ENCODE assay signal across 19 cellular contexts in genomic region chr1:198564157-198564556, GRCh38. TPM values are rescaled to one million over a fixed set of nuclear protein-coding genes. Genes with fewer than 3 reads are reported as not detected.
DNase-seq lines count a peak whose midpoint lies in the region; ATAC-seq, FAIRE-seq and TF ChIP-seq lines count a peak whose summit lies in the region.
"Had no signal": no experiment of that assay in that cellular context is flagged by ENCODE, and none has a peak within 500 bp of the region (broad histone marks: within the 10 kb centered on the region; RNA-seq: fewer than 3 reads in every experiment).

No MANE protein-coding gene starts in this region.

- DNase-seq in HepG2 (ENCODE audit: low spot score) (no peak), right lobe of liver (no peak), memory B cell (ENCODE audit: low spot score in 2 of 2) (no peak), NCI-H2107 (lab: John Stamatoyannopoulos, UW) (no peak), NCI-H524 (lab: John Stamatoyannopoulos, UW) (no peak), Kasumi-1 (lab: John Stamatoyannopoulos, UW) (no peak)
- no peak for DNase-seq in activated CD8-positive, alpha-beta T cell treated with anti-CD3 and anti-CD28 coated beads, Interleukin-2, amount 10 ng/mL, durations not matched to agents 7 days and 5 days
- DNase-seq: ACHN, GF-D8, KBM-7, NCI-H1105, NCI-H187, NCI-H446 treated with DMSO at 0.1 percent for 48 hours, NCI-H774 had no signal

- intact Hi-C loops in HepG2 (cut with micrococcal nuclease; ENCODE audit: unreplicated experiment), result no loop called here
- intact Hi-C loops in right lobe of liver (cut with DNase I), result no loop called here

- no peaks in the 10 kb centered on the region for H3K4me1 ChIP-seq in HepG2 (ENCODE audit: insufficient read depth, low read length)
- no peaks in the 10 kb centered on the region for H3K4me1 ChIP-seq in right lobe of liver

- no peaks in the 10 kb centered on the region for H3K27me3 Mint-ChIP-seq in activated CD8-positive, alpha-beta T cell treated with anti-CD3 and anti-CD28 coated beads, Interleukin-2, amount 10 ng/mL, durations not matched to agents 7 days and 5 days (ENCODE audit: low read depth)
- no peaks in the 10 kb centered on the region for H3K27me3 Mint-ChIP-seq in memory B cell

- CTCF ChIA-PET in HepG2 (lab: Yijun Ruan, JAX; ENCODE audit: low intra/inter-chr PET ratio, low total read pairs), result no interaction called here
- CTCF ChIA-PET in activated CD8-positive, alpha-beta T cell treated with anti-CD3 and anti-CD28 coated beads, Interleukin-2, amount 10 ng/mL, durations not matched to agents 7 days and 5 days (lab: Charles Lee), result no interaction called here

- H3K4me2 ChIP-seq in HepG2 (ENCODE audit: low read depth, low read length), result no peak overlapping the region

- H3K36me3 ChIP-seq in HepG2 (replicated peaks in 1 of 2; ENCODE audit: control insufficient read depth in 1 of 2, insufficient read depth in 2 of 2, low read length in 2 of 2), result no peaks in the 10 kb centered on the region
- no peaks in the 10 kb centered on the region for H3K36me3 ChIP-seq in right lobe of liver

- TF ChIP-seq POLR2A in HepG2 (IDR thresholded peaks at IDR 0.05; ENCODE audit: insufficient read depth in 1 of 2, low read depth in 2 of 2, low read length in 2 of 2) (no peak), right lobe of liver (IDR thresholded peaks at IDR 0.05) (no peak)

- H3K4me3 Mint-ChIP-seq in activated CD8-positive, alpha-beta T cell treated with anti-CD3 and anti-CD28 coated beads, Interleukin-2, amount 10 ng/mL, durations not matched to agents 7 days and 5 days, result no peak overlapping the region
- H3K4me3 Mint-ChIP-seq in memory B cell, result no peak overlapping the region

- ATAC-seq in HepG2, result no peak
- no peak for ATAC-seq in right lobe of liver
- ATAC-seq in activated CD8-positive, alpha-beta T cell treated with anti-CD3 and anti-CD28 coated beads, Interleukin-2, amount 10 ng/mL, durations not matched to agents 7 days and 5 days, result no peak
- no peak for ATAC-seq in memory B cell (ENCODE audit: low read depth)
- ATAC-seq: Panc1, Right ventricle myocardium inferior had no signal

- H3K36me3 Mint-ChIP-seq in activated CD8-positive, alpha-beta T cell treated with anti-CD3 and anti-CD28 coated beads, Interleukin-2, amount 10 ng/mL, durations not matched to agents 7 days and 5 days (ENCODE audit: low read depth), result peaks cover 22% of the 10 kb centered on the region
- no peaks in the 10 kb centered on the region for H3K36me3 Mint-ChIP-seq in memory B cell

- no peaks in the 10 kb centered on the region for H3K79me2 ChIP-seq in HepG2 (ENCODE audit: insufficient read depth, low read length)

- no peaks in the 10 kb centered on the region for H4K20me1 ChIP-seq in HepG2 (ENCODE audit: insufficient read depth, low read length)

- H2AFZ ChIP-seq in HepG2 (ENCODE audit: low read length), result no peak overlapping the region

- no peak for FAIRE-seq in HepG2 (lab: Jason Lieb, UNC)
- FAIRE-seq: H1 had no signal

- in situ Hi-C loops in HepG2 (cut with HindIII; ENCODE audit: extremely low pct_ligation_motif_present, low pct_unique_long_range_greater_than_20kb), result no loop called here

- H3K27ac ChIP-seq in HepG2 (ENCODE audit: extremely low read length, insufficient read depth, low read length) (no peak overlapping the region), right lobe of liver (no peak overlapping the region)
- H3K27ac ChIP-seq: HL-60 had no signal

- peak overlapping the region; percentile 54 for H3K27ac Mint-ChIP-seq in activated CD8-positive, alpha-beta T cell treated with anti-CD3 and anti-CD28 coated beads, Interleukin-2, amount 10 ng/mL, durations not matched to agents 7 days and 5 days
- H3K27ac Mint-ChIP-seq in memory B cell, result peak overlapping the region; percentile 18

- H3K9ac ChIP-seq in HepG2 (ENCODE audit: insufficient read depth, low read depth, low read length), result no peak overlapping the region

- no peaks in the 10 kb centered on the region for H3K27me3 ChIP-seq in HepG2 (ENCODE audit: control insufficient read depth in 1 of 2, insufficient read depth in 2 of 2, low read length in 2 of 2)
- H3K27me3 ChIP-seq in right lobe of liver, result no peaks in the 10 kb centered on the region

- peaks cover 41% of the 10 kb centered on the region for H3K4me1 Mint-ChIP-seq in activated CD8-positive, alpha-beta T cell treated with anti-CD3 and anti-CD28 coated beads, Interleukin-2, amount 10 ng/mL, durations not matched to agents 7 days and 5 days (ENCODE audit: low read depth)
- peaks cover 6% of the 10 kb centered on the region for H3K4me1 Mint-ChIP-seq in memory B cell

- no peak for TF ChIP-seq CTCF in HepG2 (CRISPR knock-in tag; IDR thresholded peaks at IDR 0.05)
- no peak for TF ChIP-seq CTCF in right lobe of liver (IDR thresholded peaks at IDR 0.05)

- peaks cover 9% of the 10 kb centered on the region for H3K9me3 Mint-ChIP-seq in activated CD8-positive, alpha-beta T cell treated with anti-CD3 and anti-CD28 coated beads, Interleukin-2, amount 10 ng/mL, durations not matched to agents 7 days and 5 days (ENCODE audit: insufficient read depth)
- peaks cover 4% of the 10 kb centered on the region for H3K9me3 Mint-ChIP-seq in memory B cell

- BruUV-seq in HepG2 (replicated peaks; lab: Mats Ljungman, UMichigan), result no TSS peak

- TF ChIP-seq RAD21 in HepG2 (CRISPR knock-in tag; IDR thresholded peaks at IDR 0.05), result no peak

- POLR2A ChIA-PET in HepG2 (lab: Yijun Ruan, JAX), result no interaction called here
- POLR2A ChIA-PET in activated CD8-positive, alpha-beta T cell treated with anti-CD3 and anti-CD28 coated beads, Interleukin-2, amount 10 ng/mL, durations not matched to agents 7 days and 5 days (lab: Charles Lee), result no interaction called here

- no peak for TF ChIP-seq EP300 in HepG2 (IDR thresholded peaks at IDR 0.05; ENCODE audit: low read depth in 2 of 2, low read length in 2 of 2)
- TF ChIP-seq EP300 in HepG2 (CRISPR knock-in tag; IDR thresholded peaks at IDR 0.05; ENCODE audit: borderline replicate concordance), result no peak

- no peaks in the 10 kb centered on the region for H3K9me3 ChIP-seq in HepG2 (ENCODE audit: low read length)
- H3K9me3 ChIP-seq in right lobe of liver, result no peaks in the 10 kb centered on the region

- no peak overlapping the region for H3K4me3 ChIP-seq in HepG2 (replicated peaks in 1 of 3; ENCODE audit: insufficient read depth in 1 of 3, low read depth in 2 of 3, low read length in 3 of 3)
- H3K4me3 ChIP-seq in right lobe of liver, result no peak overlapping the region

TF ChIP-seq in HepG2, 621 proteins besides CTCF, POLR2A, EP300 and RAD21:
- TF ChIP-seq HNRNPK (IDR thresholded peaks at IDR 0.05; ENCODE audit: low read depth, low read length, poor library complexity, severe bottlenecking) (peak; percentile 76), TBX2 (CRISPR knock-in tag; IDR thresholded peaks at IDR 0.05; ENCODE audit: borderline replicate concordance) (no peak)
- TF ChIP-seq, protein P1, sequence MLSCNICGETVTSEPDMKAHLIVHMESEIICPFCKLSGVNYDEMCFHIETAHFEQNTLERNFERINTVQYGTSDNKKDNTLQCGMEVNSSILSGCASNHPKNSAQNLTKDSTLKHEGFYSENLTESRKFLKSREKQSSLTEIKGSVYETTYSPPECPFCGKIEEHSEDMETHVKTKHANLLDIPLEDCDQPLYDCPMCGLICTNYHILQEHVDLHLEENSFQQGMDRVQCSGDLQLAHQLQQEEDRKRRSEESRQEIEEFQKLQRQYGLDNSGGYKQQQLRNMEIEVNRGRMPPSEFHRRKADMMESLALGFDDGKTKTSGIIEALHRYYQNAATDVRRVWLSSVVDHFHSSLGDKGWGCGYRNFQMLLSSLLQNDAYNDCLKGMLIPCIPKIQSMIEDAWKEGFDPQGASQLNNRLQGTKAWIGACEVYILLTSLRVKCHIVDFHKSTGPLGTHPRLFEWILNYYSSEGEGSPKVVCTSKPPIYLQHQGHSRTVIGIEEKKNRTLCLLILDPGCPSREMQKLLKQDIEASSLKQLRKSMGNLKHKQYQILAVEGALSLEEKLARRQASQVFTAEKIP (CRISPR knock-in tag; IDR thresholded peaks at IDR 0.05; ENCODE audit: borderline replicate concordance), result no peak
TF ChIP-seq in HepG2: peak in this region for 1.

RNA-seq across cellular contexts. Expression of gene ATP6V1G3, which starts 23.7 kb away (rescaled TPM):
- total RNA-seq in HepG2 (2016; rRNA removed; fragmentation: Illumina TruSeq; extraction: Trizol) (not detected in 2 replicates), right lobe of liver (not detected)
- total RNA-seq in HepG2 (2016; cell fraction: cytosol; rRNA removed; fragmentation: Illumina TruSeq; extraction: Trizol; ENCODE audit: low read depth), result not detected in 2 replicates
- not detected in 2 replicates for total RNA-seq in HepG2 (2016; cell fraction: insoluble cytoplasmic fraction; rRNA removed; fragmentation: Illumina TruSeq; extraction: Trizol)
- not detected in 2 replicates for total RNA-seq in HepG2 (2016; cell fraction: membrane; rRNA removed; fragmentation: Illumina TruSeq; extraction: Trizol)
- not detected in 2 replicates for total RNA-seq in HepG2 (2016; cell fraction: nucleus; rRNA removed; fragmentation: Illumina TruSeq; extraction: Trizol)
- not detected in 2 replicates for polyA plus RNA-seq in HepG2 (2011; rRNA removed)
- polyA plus RNA-seq in HepG2 (2011; cell fraction: cytosol; rRNA removed), result not detected in 2 replicates
- not detected in 2 replicates for polyA plus RNA-seq in HepG2 (2011; cell fraction: nucleus; rRNA removed)
- not detected in 2 replicates for polyA plus RNA-seq in HepG2 (2012)
- not detected in 2 replicates for polyA plus RNA-seq in HepG2 (2016; cell fraction: cytosol; fragmentation: Illumina TruSeq; extraction: Trizol; ENCODE audit: low read depth)
- polyA plus RNA-seq in HepG2 (2016; cell fraction: insoluble cytoplasmic fraction; fragmentation: Illumina TruSeq; extraction: Trizol; ENCODE audit: low read depth), result not detected in 2 replicates
- polyA plus RNA-seq in HepG2 (2016; cell fraction: membrane; fragmentation: Illumina TruSeq; extraction: Trizol; ENCODE audit: low read depth), result not detected in 2 replicates
- polyA plus RNA-seq in HepG2 (2016; cell fraction: nucleus; fragmentation: Illumina TruSeq; extraction: Trizol; ENCODE audit: insufficient read depth, low read depth), result not detected in 2 replicates
- not detected in 2 replicates for polyA minus RNA-seq in HepG2 (2011; rRNA and poly(A)+ RNA removed; ENCODE audit: low replicate concordance)
- not detected in 2 replicates for polyA minus RNA-seq in HepG2 (2011; cell fraction: cytosol; rRNA and poly(A)+ RNA removed)
- polyA minus RNA-seq in HepG2 (2011; cell fraction: nucleus; rRNA and poly(A)+ RNA removed), result not detected in 2 replicates
- not detected for total RNA-seq in activated CD8-positive, alpha-beta T cell treated with anti-CD3 and anti-CD28 coated beads, Interleukin-2, amount 10 ng/mL, durations not matched to agents 7 days and 5 days
- total RNA-seq: H1, MCF 10A, Right ventricle myocardium inferior had no signal
- polyA plus RNA-seq: H1 had no signal
